Comparison of ENCODE assay signal across 10 cellular contexts in the genomic region with DNA sequence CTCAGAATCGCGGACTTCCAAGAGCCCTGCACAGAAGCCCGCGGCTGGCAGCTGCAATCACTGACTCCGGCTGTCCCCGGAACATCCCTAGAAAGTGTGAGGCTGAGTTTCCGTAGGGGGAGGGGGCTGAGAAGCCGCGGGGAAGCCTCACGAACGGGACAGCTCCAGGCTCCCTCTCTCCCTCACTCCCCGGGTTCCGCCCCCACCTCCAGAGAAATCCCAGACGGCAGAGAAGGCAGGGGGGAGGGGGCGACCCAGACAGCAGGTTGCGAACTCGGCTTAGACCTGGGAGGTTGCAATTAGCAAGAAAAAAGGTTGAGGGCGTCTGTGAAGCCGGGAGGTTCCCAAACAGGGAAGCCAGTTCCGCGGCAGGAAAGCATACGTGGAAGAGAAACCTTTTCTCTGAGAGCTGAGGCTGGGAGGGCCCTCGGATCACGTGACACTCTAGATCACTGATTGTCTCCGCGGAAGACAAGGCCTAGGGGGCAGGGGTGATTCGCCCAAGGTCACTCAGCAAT.
DNase-seq lines count a peak whose midpoint lies in the region; ATAC-seq and TF ChIP-seq lines count a peak whose summit lies in the region.
"Had no signal": no experiment of that assay in that cellular context is flagged by ENCODE, and none has a peak within 500 bp of the region (broad histone marks: within the 10 kb centered on the region; RNA-seq: fewer than 3 reads in every experiment).

No MANE protein-coding gene starts in this region.

- H3K4me3 Mint-ChIP-seq in endodermal cell (peak overlapping the region; percentile 60), type B pancreatic cell (peak overlapping the region; percentile 81)

- H3K4me3 ChIP-seq in cardiac muscle cell (peak overlapping the region; percentile 26), endodermal cell (ENCODE audit: low read length) (peak overlapping the region; percentile 71), mucosa of descending colon (no peak overlapping the region)

- TF ChIP-seq CTCF in cardiac muscle cell (IDR thresholded peaks at IDR 0.05; ENCODE audit: low read depth, low read length) (no peak), endodermal cell (conservative IDR thresholded peaks at IDR 0.05) (no peak), type B pancreatic cell (conservative IDR thresholded peaks at IDR 0.05) (no peak), mucosa of descending colon (IDR thresholded peaks at IDR 0.05) (no peak)

- H3K27ac Mint-ChIP-seq in endodermal cell (peak overlapping the region; percentile 61), type B pancreatic cell (no peak overlapping the region)

- H3K36me3 Mint-ChIP-seq in endodermal cell (ENCODE audit: low read depth) (no peaks in the 10 kb centered on the region), type B pancreatic cell (no peaks in the 10 kb centered on the region)

- peaks cover 4% of the 10 kb centered on the region for H3K4me1 ChIP-seq in cardiac muscle cell (ENCODE audit: low read depth)
- H3K4me1 ChIP-seq in endodermal cell (ENCODE audit: control insufficient read depth, insufficient read depth, low read length): no peaks in the 10 kb centered on the region
- peaks cover 5% of the 10 kb centered on the region for H3K4me1 ChIP-seq in mucosa of descending colon (ENCODE audit: low read depth)

- H3K36me3 ChIP-seq in cardiac muscle cell (no peaks in the 10 kb centered on the region), endodermal cell (ENCODE audit: control insufficient read depth, insufficient read depth, low read length) (no peaks in the 10 kb centered on the region), mucosa of descending colon (ENCODE audit: low read depth) (no peaks in the 10 kb centered on the region)
- H3K36me3 ChIP-seq: pancreas, SJSA1 had no signal

- H3K4me1 Mint-ChIP-seq in endodermal cell: peaks cover 8% of the 10 kb centered on the region
- peaks cover 6% of the 10 kb centered on the region for H3K4me1 Mint-ChIP-seq in type B pancreatic cell (ENCODE audit: unreplicated experiment)

- H3K9me3 ChIP-seq in cardiac muscle cell (ENCODE audit: low read depth) (no peaks in the 10 kb centered on the region), endodermal cell (ENCODE audit: control insufficient read depth, low read length) (no peaks in the 10 kb centered on the region), mucosa of descending colon (no peaks in the 10 kb centered on the region)
- H3K9me3 ChIP-seq: pancreas had no signal

- no peak overlapping the region for H3K9ac ChIP-seq in endodermal cell (ENCODE audit: extremely low read depth, low read length, poor library complexity, severe bottlenecking)

- ATAC-seq in Right ventricle myocardium inferior (no peak), HG03108 (IDR thresholded peaks at IDR 0.05; ENCODE audit: unreplicated experiment) (no peak), mucosa of descending colon (no peak), GM21390 (IDR thresholded peaks at IDR 0.05; ENCODE audit: unreplicated experiment) (no peak)

- H3K27me3 Mint-ChIP-seq in endodermal cell (ENCODE audit: insufficient read depth): peaks cover 45% of the 10 kb centered on the region
- H3K27me3 Mint-ChIP-seq in type B pancreatic cell: peaks cover 67% of the 10 kb centered on the region

- no peaks in the 10 kb centered on the region for H3K9me3 Mint-ChIP-seq in endodermal cell
- H3K9me3 Mint-ChIP-seq in type B pancreatic cell: no peaks in the 10 kb centered on the region

- H3K27me3 ChIP-seq in cardiac muscle cell (peaks cover 24% of the 10 kb centered on the region), endodermal cell (ENCODE audit: control insufficient read depth, insufficient read depth, low read length, poor library complexity, severe bottlenecking) (peaks cover 48% of the 10 kb centered on the region)

- DNase-seq in cardiac muscle cell (ENCODE audit: low read depth in 1 of 2, low spot score in 1 of 2) (peak in 1 of 2 donors; percentile 64), Right ventricle myocardium inferior (ENCODE audit: missing footprints) (no peak), NCI-H524 (lab: John Stamatoyannopoulos, UW) (peak; percentile 92), endodermal cell (peak; percentile 82), type B pancreatic cell (ENCODE audit: extremely low spot score, unreplicated experiment) (no peak), mucosa of descending colon (no peak)

- 0 to 1% methylated on average over 8 to 27 of the region's 27 CpGs for WGBS in endodermal cell (ENCODE audit: insufficient coverage in 1 of 2, insufficient read length in 1 of 2), 2 experiments

- intact Hi-C loops in Right ventricle myocardium inferior (cut with DNase I) (no loop called here), mucosa of descending colon (cut with DNase I, micrococcal nuclease) (no loop called here)

- H3K27ac ChIP-seq in cardiac muscle cell (no peak overlapping the region), endodermal cell (ENCODE audit: low read depth, low read length) (peak overlapping the region; percentile 73)
- H3K27ac ChIP-seq: SJSA1 had no signal

Comparison
In these comparisons a context has a peak if more than half of its experiments do, and no peak if none do; other contexts are left out.
1. DNase-seq: peak in NCI-H524 (2 of 2) and endodermal cell (single experiment); none in Right ventricle myocardium inferior (single experiment), type B pancreatic cell (single experiment) and mucosa of descending colon (0 of 3).